Comparison of ENCODE assay signal across 2 cellular contexts in genomic region chr21:46004168-46004861, GRCh38.
TF ChIP-seq lines count a peak whose summit lies in the region.

No MANE protein-coding gene starts in this region.

TF ChIP-seq in IMR-90, 13 proteins besides CTCF, POLR2A, EP300 and RAD21:
- TF ChIP-seq SMC3 (IDR thresholded peaks at IDR 0.05; ENCODE audit: low read depth, low read length) (no peak), NFE2L2 (IDR thresholded peaks at IDR 0.05; ENCODE audit: low read depth, low read length) (no peak), FOS (IDR thresholded peaks at IDR 0.05; ENCODE audit: low read depth, low read length) (no peak), RCOR1 (IDR thresholded peaks at IDR 0.05; ENCODE audit: insufficient replicate concordance, low read length) (no peak), MAZ (IDR thresholded peaks at IDR 0.05; ENCODE audit: borderline replicate concordance, low read depth, low read length) (no peak), MXI1 (IDR thresholded peaks at IDR 0.05; ENCODE audit: borderline replicate concordance, low read depth, low read length) (no peak), MAFK (IDR thresholded peaks at IDR 0.05; ENCODE audit: low read depth, low read length) (no peak), BHLHE40 (IDR thresholded peaks at IDR 0.05; ENCODE audit: low read depth, low read length) (no peak), CEBPB (IDR thresholded peaks at IDR 0.05; ENCODE audit: low read depth, low read length) (no peak), RFX5 (IDR thresholded peaks at IDR 0.05; ENCODE audit: low read depth, low read length) (no peak), CHD1 (IDR thresholded peaks at IDR 0.05; ENCODE audit: low read depth, low read length) (no peak)
- TF ChIP-seq, protein P1, sequence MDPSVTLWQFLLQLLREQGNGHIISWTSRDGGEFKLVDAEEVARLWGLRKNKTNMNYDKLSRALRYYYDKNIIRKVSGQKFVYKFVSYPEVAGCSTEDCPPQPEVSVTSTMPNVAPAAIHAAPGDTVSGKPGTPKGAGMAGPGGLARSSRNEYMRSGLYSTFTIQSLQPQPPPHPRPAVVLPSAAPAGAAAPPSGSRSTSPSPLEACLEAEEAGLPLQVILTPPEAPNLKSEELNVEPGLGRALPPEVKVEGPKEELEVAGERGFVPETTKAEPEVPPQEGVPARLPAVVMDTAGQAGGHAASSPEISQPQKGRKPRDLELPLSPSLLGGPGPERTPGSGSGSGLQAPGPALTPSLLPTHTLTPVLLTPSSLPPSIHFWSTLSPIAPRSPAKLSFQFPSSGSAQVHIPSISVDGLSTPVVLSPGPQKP (IDR thresholded peaks at IDR 0.05; ENCODE audit: borderline replicate concordance, low read depth, low read length) = no peak
- TF ChIP-seq, protein P2, sequence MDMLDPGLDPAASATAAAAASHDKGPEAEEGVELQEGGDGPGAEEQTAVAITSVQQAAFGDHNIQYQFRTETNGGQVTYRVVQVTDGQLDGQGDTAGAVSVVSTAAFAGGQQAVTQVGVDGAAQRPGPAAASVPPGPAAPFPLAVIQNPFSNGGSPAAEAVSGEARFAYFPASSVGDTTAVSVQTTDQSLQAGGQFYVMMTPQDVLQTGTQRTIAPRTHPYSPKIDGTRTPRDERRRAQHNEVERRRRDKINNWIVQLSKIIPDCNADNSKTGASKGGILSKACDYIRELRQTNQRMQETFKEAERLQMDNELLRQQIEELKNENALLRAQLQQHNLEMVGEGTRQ (IDR thresholded peaks at IDR 0.05; ENCODE audit: low read depth, low read length) = no peak

TF ChIP-seq in HEK293T, 16 proteins besides CTCF, POLR2A, EP300 and RAD21:
- TF ChIP-seq HDGF (IDR thresholded peaks at IDR 0.05; ENCODE audit: borderline replicate concordance) = no peak
- TF ChIP-seq ELF4 (IDR thresholded peaks at IDR 0.05) = no peak
